ENCODE assay signal across 1 cellular context in genomic region chr14:55107766-55108554, GRCh38.
TF ChIP-seq lines count a peak whose summit lies in the region.

No MANE protein-coding gene starts in this region.

TF ChIP-seq in HepG2, 621 proteins besides CTCF, POLR2A, EP300 and RAD21 (continued from another document and continues in another):
- TF ChIP-seq AKNA (CRISPR knock-in tag; IDR thresholded peaks at IDR 0.05; ENCODE audit: borderline replicate concordance) (peak; percentile 87), PCBP2 (optimal IDR thresholded peaks at IDR 0.05; ENCODE audit: low read depth, low read length, poor library complexity, severe bottlenecking) (no peak), RBM39 (IDR thresholded peaks at IDR 0.05; ENCODE audit: low read depth, low read length, poor library complexity, severe bottlenecking) (no peak), CBFB (CRISPR knock-in tag; IDR thresholded peaks at IDR 0.05) (no peak; the same call in 1 of the 2 replicates), ZNF430 (CRISPR knock-in tag; IDR thresholded peaks at IDR 0.05) (peak; percentile 89), ZNF816 (CRISPR knock-in tag; IDR thresholded peaks at IDR 0.05; ENCODE audit: borderline replicate concordance) (peak; percentile 36; the same call in 1 of the 2 replicates), PCBP1 (IDR thresholded peaks at IDR 0.05; ENCODE audit: borderline replicate concordance, low read depth, low read length) (no peak), U2AF1 (optimal IDR thresholded peaks at IDR 0.05; ENCODE audit: low read depth, low read length) (no peak), PLRG1 (conservative IDR thresholded peaks at IDR 0.05) (no peak), ZNF598 (CRISPR knock-in tag; IDR thresholded peaks at IDR 0.05; ENCODE audit: borderline replicate concordance) (peak; percentile 94; the same call in 1 of the 2 replicates), KLF6 (CRISPR knock-in tag; IDR thresholded peaks at IDR 0.05) (0 out of 2 replicates have a peak, but pooled peaks have one; percentile 61), ZBTB40 (IDR thresholded peaks at IDR 0.05) (no peak), ZBTB40 (CRISPR knock-in tag; IDR thresholded peaks at IDR 0.05) (peak; percentile 56), IKZF4 (CRISPR knock-in tag; IDR thresholded peaks at IDR 0.05; ENCODE audit: borderline replicate concordance, low read depth, not compliant biosample characterization) (peak; percentile 92), NONO (IDR thresholded peaks at IDR 0.05) (no peak), NONO (CRISPR knock-in tag; conservative IDR thresholded peaks at IDR 0.05) (no peak), TCF7L2 (IDR thresholded peaks at IDR 0.05; ENCODE audit: low read depth, low read length) (no peak), FOXP4 (CRISPR knock-in tag; IDR thresholded peaks at IDR 0.05) (peak; percentile 71), ZNF138 (CRISPR knock-in tag; IDR thresholded peaks at IDR 0.05; ENCODE audit: low read depth) (no peak; the same call in 1 of the 2 replicates), REL (CRISPR knock-in tag; conservative IDR thresholded peaks at IDR 0.05) (no peak), PAX8 (CRISPR knock-in tag; IDR thresholded peaks at IDR 0.05; ENCODE audit: borderline replicate concordance) (no peak), ZNF674 (CRISPR knock-in tag; IDR thresholded peaks at IDR 0.05; ENCODE audit: low read depth) (no peak), KLF9 (CRISPR knock-in tag; IDR thresholded peaks at IDR 0.05; ENCODE audit: low read depth) (no peak), ZNF350 (CRISPR knock-in tag; IDR thresholded peaks at IDR 0.05; ENCODE audit: borderline replicate concordance, low read depth) (peak; percentile 60), ATAD3A (CRISPR knock-in tag; IDR thresholded peaks at IDR 0.05) (no peak), RELA (CRISPR knock-in tag; IDR thresholded peaks at IDR 0.05) (no peak), TIGD3 (CRISPR knock-in tag; IDR thresholded peaks at IDR 0.05; ENCODE audit: borderline replicate concordance) (no peak), E2F2 (CRISPR knock-in tag; IDR thresholded peaks at IDR 0.05; ENCODE audit: borderline replicate concordance) (no peak), PBX2 (CRISPR knock-in tag; IDR thresholded peaks at IDR 0.05) (no peak), ZNF33A (CRISPR knock-in tag; IDR thresholded peaks at IDR 0.05; ENCODE audit: borderline replicate concordance) (0 out of 2 replicates have a peak, but pooled peaks have one; percentile 41), MYNN (CRISPR knock-in tag; IDR thresholded peaks at IDR 0.05; ENCODE audit: low read depth) (no peak), TBP (CRISPR knock-in tag; IDR thresholded peaks at IDR 0.05) (no peak), ZNF446 (CRISPR knock-in tag; IDR thresholded peaks at IDR 0.05) (no peak), ZNF17 (CRISPR knock-in tag; IDR thresholded peaks at IDR 0.05) (no peak), SRSF9 (IDR thresholded peaks at IDR 0.05; ENCODE audit: borderline replicate concordance, insufficient read depth, low read depth, low read length, poor library complexity, severe bottlenecking) (no peak), SIN3A (IDR thresholded peaks at IDR 0.05; ENCODE audit: borderline replicate concordance, low read depth, low read length) (no peak), WIZ (CRISPR knock-in tag; IDR thresholded peaks at IDR 0.05) (no peak), ELF3 (CRISPR knock-in tag; IDR thresholded peaks at IDR 0.05) (peak; percentile 95), ARNTL (CRISPR knock-in tag; IDR thresholded peaks at IDR 0.05) (peak; percentile 100), MBD4 (IDR thresholded peaks at IDR 0.05; ENCODE audit: borderline replicate concordance, low read length) (0 out of 2 replicates have a peak, but pooled peaks have one; percentile 5), ZNF878 (CRISPR knock-in tag; IDR thresholded peaks at IDR 0.05) (peak; percentile 89), SNAPC2 (CRISPR knock-in tag; IDR thresholded peaks at IDR 0.05) (peak; percentile 78; the same call in 1 of the 2 replicates), MYC (CRISPR knock-in tag; IDR thresholded peaks at IDR 0.05; ENCODE audit: borderline replicate concordance) (peak; percentile 94), PAF1 (CRISPR knock-in tag; IDR thresholded peaks at IDR 0.05) (no peak), CAMTA2 (CRISPR knock-in tag; IDR thresholded peaks at IDR 0.05; ENCODE audit: borderline replicate concordance) (no peak), ZSCAN21 (CRISPR knock-in tag; IDR thresholded peaks at IDR 0.05; ENCODE audit: borderline replicate concordance) (peak; percentile 69), MZF1 (CRISPR knock-in tag; IDR thresholded peaks at IDR 0.05; ENCODE audit: borderline replicate concordance) (no peak)
